Comparison of ENCODE assay signal across 8 cellular contexts in the genomic region with DNA sequence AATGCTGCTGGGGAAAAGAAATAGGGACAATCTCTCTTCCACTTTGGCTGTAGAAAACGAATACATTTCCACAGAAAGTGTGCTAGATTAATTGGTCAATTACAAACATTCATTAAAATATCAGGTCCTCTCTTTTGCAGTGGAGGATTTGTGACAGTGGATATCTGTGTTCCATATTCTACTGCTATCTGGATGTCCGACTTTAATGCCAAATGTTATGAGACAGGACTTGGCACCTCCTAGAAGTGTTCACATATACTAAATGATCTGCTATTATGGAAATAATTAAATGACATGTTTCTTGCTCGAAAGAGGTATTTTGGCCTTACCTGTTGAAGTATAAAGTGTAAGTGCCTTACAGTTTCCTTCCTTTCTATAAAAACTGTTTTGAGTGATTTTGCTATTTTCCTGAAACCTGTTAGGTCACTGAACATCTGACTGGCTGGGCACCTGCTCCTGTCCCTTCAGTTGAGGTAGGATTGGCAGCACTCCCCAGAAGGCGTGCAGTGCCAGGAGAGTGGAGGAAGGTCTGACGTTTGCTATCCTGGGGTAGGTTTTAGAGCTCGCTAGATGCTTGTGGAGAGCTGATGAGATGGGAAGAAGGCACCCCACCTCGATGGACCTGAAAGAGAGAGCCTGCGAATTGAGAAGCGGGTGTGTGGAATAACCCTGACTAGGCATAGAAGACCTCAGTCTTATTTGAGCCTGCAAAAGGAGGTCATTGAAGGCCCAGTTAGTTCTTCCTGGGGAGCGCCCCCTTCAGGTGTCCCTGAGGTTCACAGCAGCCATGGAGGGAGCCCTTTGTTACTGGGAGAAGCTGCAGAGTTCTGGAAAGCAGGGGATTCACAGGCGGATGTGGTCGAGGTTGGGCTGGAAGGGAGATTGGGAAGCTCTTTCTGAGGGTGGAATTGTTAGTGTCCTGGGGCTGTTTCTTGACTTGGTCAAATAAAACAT.
DNase-seq lines count a peak whose midpoint lies in the region; ATAC-seq and TF ChIP-seq lines count a peak whose summit lies in the region.

No MANE protein-coding gene starts in this region.

- ATAC-seq in body of pancreas (no peak), right lobe of liver (no peak)

- H3K4me1 Mint-ChIP-seq in type B pancreatic cell (ENCODE audit: unreplicated experiment): peaks cover 23% of the 10 kb centered on the region

- DNase-seq in CMK (ENCODE audit: low read depth) (peak; percentile 17), body of pancreas (peak in 3 of 4 donors; percentile 43 to 57 (median 47)), right lobe of liver (no peak), type B pancreatic cell (ENCODE audit: extremely low spot score, unreplicated experiment) (no peak), CD1c-positive myeloid dendritic cell (ENCODE audit: extremely low spot score) (no peak), T-helper 9 cell (no peak)
- DNase-seq in activated CD4-positive, CD25-positive, alpha-beta regulatory T cell treated with anti-CD3 and anti-CD28 coated beads, Interleukin-2, amount 50 U/mL, for 72 hours: no peak

- H2AFZ ChIP-seq in KMS-11 (ENCODE audit: low read depth): peak overlapping the region; percentile 89

- H3K9me3 Mint-ChIP-seq in type B pancreatic cell: peaks cover 10% of the 10 kb centered on the region

- 42 to 43% methylated on average over 12 of the region's 12 CpGs for WGBS in body of pancreas, 2 donors
- 20% methylated on average over 4 of the region's 12 CpGs for WGBS in right lobe of liver (ENCODE audit: insufficient coverage, low coverage, low lambda C conversion rate, missing lambda C conversion rate)

- H3K27ac ChIP-seq in KMS-11 (peak overlapping the region; percentile 85), body of pancreas (peak overlapping the region; percentile 85 to 97 (median 93)), right lobe of liver (peak overlapping the region in 2 of 3 donors; percentile 82 to 92)

- peak overlapping the region; percentile 100 for H3K4me3 Mint-ChIP-seq in type B pancreatic cell

- H3K27ac Mint-ChIP-seq in type B pancreatic cell: peak overlapping the region; percentile 99

- H3K79me2 ChIP-seq in KMS-11 (ENCODE audit: insufficient read depth, low read depth): peaks cover 24% of the 10 kb centered on the region

- H3K36me3 ChIP-seq in KMS-11 (ENCODE audit: insufficient read depth): no peaks in the 10 kb centered on the region; the same call in 1 of the 2 replicates
- no peaks in the 10 kb centered on the region for H3K36me3 ChIP-seq in body of pancreas (replicated peaks in 1 of 2; ENCODE audit: insufficient read depth in 1 of 2, low read depth in 2 of 2)
- H3K36me3 ChIP-seq in right lobe of liver: no peaks in the 10 kb centered on the region

- TF ChIP-seq CTCF in KMS-11 (conservative IDR thresholded peaks at IDR 0.05; ENCODE audit: low read depth, low read length): peak; percentile 20; the same call in 1 of the 2 replicates
- TF ChIP-seq CTCF in body of pancreas (IDR thresholded peaks at IDR 0.05): no peak
- TF ChIP-seq CTCF in right lobe of liver (IDR thresholded peaks at IDR 0.05): no peak
- TF ChIP-seq CTCF in type B pancreatic cell (conservative IDR thresholded peaks at IDR 0.05): peak; percentile 67

- H3K9ac ChIP-seq in KMS-11: peak overlapping the region; percentile 94

- H3K9me3 ChIP-seq in body of pancreas (no peaks in the 10 kb centered on the region), right lobe of liver (no peaks in the 10 kb centered on the region)

- intact Hi-C loops in body of pancreas (cut with DNase I) (no loop called here), right lobe of liver (cut with DNase I) (no loop called here)

- H4K20me1 ChIP-seq in KMS-11 (ENCODE audit: insufficient read depth): no peaks in the 10 kb centered on the region

- peaks cover 33% of the 10 kb centered on the region for H3K36me3 Mint-ChIP-seq in type B pancreatic cell

- H3K4me3 ChIP-seq in KMS-11 (IDR thresholded peaks at IDR 0.05; ENCODE audit: insufficient read depth, low read depth, low read length) (no peak overlapping the region), body of pancreas (peak overlapping the region; percentile 87 to 97), right lobe of liver (peak overlapping the region; percentile 89 to 100 (median 93))

- H3K27me3 ChIP-seq in KMS-11 (ENCODE audit: insufficient read depth, low read depth): no peaks in the 10 kb centered on the region
- H3K27me3 ChIP-seq in body of pancreas: no peaks in the 10 kb centered on the region
- no peaks in the 10 kb centered on the region for H3K27me3 ChIP-seq in right lobe of liver

- H3K27me3 Mint-ChIP-seq in type B pancreatic cell: no peaks in the 10 kb centered on the region

- no peak for TF ChIP-seq POLR2A in body of pancreas (IDR thresholded peaks at IDR 0.05)
- no peak for TF ChIP-seq POLR2A in right lobe of liver (IDR thresholded peaks at IDR 0.05)

- peak overlapping the region; percentile 73 for H3K4me2 ChIP-seq in KMS-11

- peaks cover 11% of the 10 kb centered on the region for H3K4me1 ChIP-seq in KMS-11 (ENCODE audit: low read depth, poor library complexity, severe bottlenecking)
- H3K4me1 ChIP-seq in body of pancreas: peaks cover 35% of the 10 kb centered on the region
- H3K4me1 ChIP-seq in right lobe of liver: peaks cover 0 to 5% (median 0%) of the 10 kb centered on the region in 4 donors

Comparison
In these comparisons a context has a peak if more than half of its experiments do, and no peak if none do; other contexts are left out.
1. DNase-seq: peak in CMK (single experiment) and body of pancreas (3 of 4); none in right lobe of liver (0 of 3), type B pancreatic cell (single experiment), CD1c-positive myeloid dendritic cell (single experiment), T-helper 9 cell (single experiment) and activated CD4-positive, CD25-positive, alpha-beta regulatory T cell treated with anti-CD3 and anti-CD28 coated beads, Interleukin-2, amount 50 U/mL, for 72 hours (single experiment).
2. CTCF ChIP-seq: peak in KMS-11 (single experiment) and type B pancreatic cell (single experiment); none in body of pancreas (0 of 7) and right lobe of liver (0 of 4).
3. Peak in every context shown above with its lines, with median percentiles within 50 percentile points of each other: H3K27ac ChIP-seq.